In the genomic region with DNA sequence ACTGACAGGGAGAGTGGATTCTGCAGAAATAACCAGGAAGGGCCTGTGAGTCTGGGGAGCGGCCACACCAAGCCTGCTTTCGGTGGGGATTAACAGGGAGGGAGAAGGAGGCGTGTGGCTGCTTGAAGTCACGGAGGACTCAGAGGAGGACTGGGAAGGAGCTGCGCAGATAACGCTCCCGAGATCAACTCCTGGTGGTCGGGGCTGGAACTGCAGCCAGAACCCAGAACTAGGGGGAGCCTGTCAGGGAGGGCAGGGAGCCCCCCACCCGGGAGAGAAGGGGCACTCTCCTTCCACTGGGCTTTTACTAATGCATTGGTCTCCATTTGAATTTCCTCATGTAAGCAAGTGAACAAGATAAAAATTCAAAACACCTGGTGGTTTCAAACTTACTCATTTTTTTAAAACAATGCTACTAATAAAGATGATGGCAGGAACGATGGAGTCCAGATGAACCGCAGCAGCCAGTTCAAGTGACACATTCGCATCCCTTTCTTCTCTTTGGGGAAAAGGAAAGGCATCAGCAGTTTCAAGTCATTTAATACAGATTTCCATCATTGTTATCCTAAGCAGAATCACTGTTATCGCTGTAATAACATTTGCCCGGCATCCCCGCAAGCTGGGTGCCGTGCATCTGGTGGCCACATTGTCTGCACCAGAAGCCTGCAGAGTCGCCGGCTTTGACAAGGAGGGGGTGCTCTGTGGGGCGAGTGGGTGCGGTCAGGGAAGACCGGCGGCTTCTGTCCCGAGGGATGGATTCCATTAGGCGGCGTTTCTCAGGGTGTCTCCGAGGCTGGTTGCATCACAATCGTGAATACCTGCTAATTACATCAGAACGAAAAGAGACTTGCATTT, we compare ENCODE assay signal across 8 cellular contexts.
DNase-seq lines count a peak whose midpoint lies in the region; ATAC-seq and TF ChIP-seq lines count a peak whose summit lies in the region.

No MANE protein-coding gene starts in this region.

- H3K4me3 ChIP-seq in fibroblast of the aortic adventitia (ENCODE audit: low read depth, low read length) (peak overlapping the region; percentile 45), vagina (no peak overlapping the region)

- no peak overlapping the region for H3K27ac ChIP-seq in vagina

- intact Hi-C loops in vagina (cut with DNase I): no loop called here

- TF ChIP-seq CTCF in fibroblast of the aortic adventitia (IDR thresholded peaks at IDR 0.05; ENCODE audit: insufficient read depth, low read length): peak; percentile 96
- peak in 1 of 3 donors; percentile 18 for TF ChIP-seq CTCF in omental fat pad (IDR thresholded peaks at IDR 0.05)
- TF ChIP-seq CTCF in vagina (IDR thresholded peaks at IDR 0.05): peak in 2 of 3 experiments; percentile 14 to 36

- H3K36me3 ChIP-seq in vagina: no peaks in the 10 kb centered on the region

- TF ChIP-seq POLR2A in vagina (IDR thresholded peaks at IDR 0.05): no peak

- peak; percentile 72 for DNase-seq in Daoy (ENCODE audit: low read depth)
- peak; percentile 41 for DNase-seq in M059J (ENCODE audit: low read depth)
- DNase-seq in activated CD8-positive, alpha-beta memory T cell treated with anti-CD3 and anti-CD28 coated beads, Interleukin-2, amount 50 U/mL, for 24 hours (ENCODE audit: extremely low read depth): peak; percentile 4
- peak; percentile 81 for DNase-seq in fibroblast of the aortic adventitia (ENCODE audit: low read depth)
- DNase-seq in omental fat pad (ENCODE audit: low spot score): peak; percentile 59
- DNase-seq in vagina (ENCODE audit: extremely low spot score in 2 of 2): no peak
- no peak for DNase-seq in NCI-H2081 treated with DMSO at 0.1 percent for 48 hours (lab: John Stamatoyannopoulos, UW)

- ATAC-seq in omental fat pad (ENCODE audit: low FRiP score) (no peak), GM21381 (IDR thresholded peaks at IDR 0.05; ENCODE audit: unreplicated experiment) (no peak)

- H3K27me3 ChIP-seq in vagina: no peaks in the 10 kb centered on the region

- H3K4me1 ChIP-seq in vagina: no peaks in the 10 kb centered on the region

- H3K9me3 ChIP-seq in vagina: no peaks in the 10 kb centered on the region

Comparison
In these comparisons a context has a peak if more than half of its experiments do, and no peak if none do; other contexts are left out.
1. DNase-seq: peak in Daoy (single experiment), M059J (single experiment), activated CD8-positive, alpha-beta memory T cell treated with anti-CD3 and anti-CD28 coated beads, Interleukin-2, amount 50 U/mL, for 24 hours (single experiment), fibroblast of the aortic adventitia (single experiment) and omental fat pad (single experiment); none in vagina (0 of 2) and NCI-H2081 treated with DMSO at 0.1 percent for 48 hours (single experiment).